Comparison of ENCODE assay signal across 13 cellular contexts in genomic region chr10:32972454-32972853, GRCh38. TPM values are rescaled to one million over a fixed set of nuclear protein-coding genes. Genes with fewer than 3 reads are reported as not detected.
DNase-seq lines count a peak whose midpoint lies in the region; ATAC-seq and TF ChIP-seq lines count a peak whose summit lies in the region.
"Had no signal": no experiment of that assay in that cellular context is flagged by ENCODE, and none has a peak within 500 bp of the region (broad histone marks: within the 10 kb centered on the region; RNA-seq: fewer than 3 reads in every experiment).

No MANE protein-coding gene starts in this region.

- no peaks in the 10 kb centered on the region for H3K9me3 Mint-ChIP-seq in activated B cell treated with CpG ODN at 0.5 μM for 24 hours
- H3K9me3 Mint-ChIP-seq in neural crest cell = no peaks in the 10 kb centered on the region
- H3K9me3 Mint-ChIP-seq: activated naive CD4-positive, alpha-beta T cell treated with anti-CD3 and anti-CD28 coated beads, Interleukin-2, amount 50 U/mL, for 24 hours; CD4-positive, alpha-beta T cell; central memory CD8-positive, alpha-beta T cell had no signal

- DNase-seq in GM23248 (no peak), NCI-H1436 treated with DMSO at 0.1 percent for 48 hours (lab: John Stamatoyannopoulos, UW) (peak; percentile 8), activated B cell treated with CpG ODN at 0.5 μM for 24 hours (no peak), neural crest cell (ENCODE audit: low read depth, low spot score) (no peak), anterior cingulate cortex (lab: John Stamatoyannopoulos, UW) (no peak), kidney glomerular epithelial cell (lab: John Stamatoyannopoulos, UW) (no peak)
- DNase-seq: CD4-positive, alpha-beta T cell; substantia nigra; T1000 had no signal

- in situ Hi-C loops in GM23248 (cut with MboI) = no loop called here

- no peak for ATAC-seq in activated B cell treated with CpG ODN at 0.5 μM for 24 hours (ENCODE audit: low read depth)
- no peak for ATAC-seq in GM19324 (IDR thresholded peaks at IDR 0.05; ENCODE audit: low FRiP score, unreplicated experiment)

- H3K9ac ChIP-seq in GM23248 = no peak overlapping the region

- peaks cover 4% of the 10 kb centered on the region; the same call in 1 of the 2 replicates for H3K4me1 ChIP-seq in GM23248 (ENCODE audit: insufficient read depth)

- no peaks in the 10 kb centered on the region for H3K79me2 ChIP-seq in GM23248 (ENCODE audit: insufficient read depth)

- H3K4me3 Mint-ChIP-seq in activated B cell treated with CpG ODN at 0.5 μM for 24 hours = peak overlapping the region; percentile 72
- H3K4me3 Mint-ChIP-seq in neural crest cell = no peak overlapping the region
- H3K4me3 Mint-ChIP-seq: activated naive CD4-positive, alpha-beta T cell treated with anti-CD3 and anti-CD28 coated beads, Interleukin-2, amount 50 U/mL, for 24 hours; CD4-positive, alpha-beta T cell; central memory CD8-positive, alpha-beta T cell had no signal

- intact Hi-C loops in activated B cell treated with CpG ODN at 0.5 μM for 24 hours (cut with micrococcal nuclease) = loop anchor here (5.0 kb wide), 1 partner anchor 35 kb away; no protein-coding TSS in a partner anchor

- no peaks in the 10 kb centered on the region for H3K36me3 Mint-ChIP-seq in activated B cell treated with CpG ODN at 0.5 μM for 24 hours (ENCODE audit: low read depth)
- no peaks in the 10 kb centered on the region for H3K36me3 Mint-ChIP-seq in neural crest cell (ENCODE audit: low read depth)
- H3K36me3 Mint-ChIP-seq: activated naive CD4-positive, alpha-beta T cell treated with anti-CD3 and anti-CD28 coated beads, Interleukin-2, amount 50 U/mL, for 24 hours had no signal

- no peaks in the 10 kb centered on the region for H3K9me3 ChIP-seq in GM23248 (ENCODE audit: low read depth)
- H3K9me3 ChIP-seq: right atrium auricular region had no signal

- H3K27me3 ChIP-seq in GM23248 (replicated peaks; ENCODE audit: insufficient read depth) = no peaks in the 10 kb centered on the region
- H3K27me3 ChIP-seq: right atrium auricular region had no signal

- H3K27me3 Mint-ChIP-seq in activated B cell treated with CpG ODN at 0.5 μM for 24 hours = no peaks in the 10 kb centered on the region
- no peaks in the 10 kb centered on the region for H3K27me3 Mint-ChIP-seq in neural crest cell (ENCODE audit: low read depth)
- H3K27me3 Mint-ChIP-seq: CD4-positive, alpha-beta T cell; central memory CD8-positive, alpha-beta T cell had no signal

- H3K27ac ChIP-seq in GM23248 = no peak overlapping the region

- POLR2A ChIA-PET in activated B cell treated with CpG ODN at 0.5 μM for 24 hours (lab: Charles Lee) = interaction anchor here (0.9 to 3.3 kb wide), 6 partner anchors 8 to 23 kb away, joined by 3 to 16 read pairs (median 6); partner anchors contain the start of gene ITGB1

- H3K4me2 ChIP-seq in GM23248 (ENCODE audit: unreplicated experiment) = no peak overlapping the region

- peak overlapping the region; percentile 87 for H3K27ac Mint-ChIP-seq in activated B cell treated with CpG ODN at 0.5 μM for 24 hours
- peak overlapping the region; percentile 30 for H3K27ac Mint-ChIP-seq in neural crest cell (ENCODE audit: unreplicated experiment)
- H3K27ac Mint-ChIP-seq: activated naive CD4-positive, alpha-beta T cell treated with anti-CD3 and anti-CD28 coated beads, Interleukin-2, amount 50 U/mL, for 24 hours; CD4-positive, alpha-beta T cell had no signal

- no peak overlapping the region for H3K4me3 ChIP-seq in GM23248
- H3K4me3 ChIP-seq: right atrium auricular region had no signal

- H3K4me1 Mint-ChIP-seq in activated B cell treated with CpG ODN at 0.5 μM for 24 hours (peaks cover 36% of the 10 kb centered on the region), neural crest cell (peaks cover 23% of the 10 kb centered on the region)

- CTCF ChIA-PET in activated B cell treated with CpG ODN at 0.5 μM for 24 hours (lab: Charles Lee) = no interaction called here

- no peaks in the 10 kb centered on the region for H3F3A ChIP-seq in GM23248 (ENCODE audit: insufficient read depth)

- 97 to 98% methylated on average over 4 of the region's 4 CpGs for WGBS in GM23248 (ENCODE audit: low coverage in 1 of 2, low lambda C conversion rate in 2 of 2, missing lambda C conversion rate in 2 of 2), 2 experiments

- H2AFZ ChIP-seq in GM23248 = peak overlapping the region; percentile 42; the same call in 1 of the 2 replicates

- TF ChIP-seq CTCF in activated B cell treated with CpG ODN at 0.5 μM for 24 hours (IDR thresholded peaks at IDR 0.05) = no peak
- TF ChIP-seq CTCF in neural crest cell (conservative IDR thresholded peaks at IDR 0.05) = no peak

- H3K9me2 ChIP-seq in GM23248 (ENCODE audit: insufficient read depth) = no peaks in the 10 kb centered on the region

- H4K20me1 ChIP-seq in GM23248 (ENCODE audit: insufficient read depth) = no peaks in the 10 kb centered on the region

- no peaks in the 10 kb centered on the region for H3K36me3 ChIP-seq in GM23248 (ENCODE audit: low read depth)
- H3K36me3 ChIP-seq: right atrium auricular region had no signal

RNA-seq across cellular contexts. Expression of gene ITGB1, which starts 14.4 kb away (rescaled TPM):
- total RNA-seq in GM23248 (2014; rRNA removed; shearing (Covaris generic)) = 5,235 and 7,382 TPM in 2 replicates
- 3,297 and 3,318 TPM in 2 replicates for polyA plus RNA-seq in GM23248 (2016; fragmentation: Nextera tagmentation; extraction: Ambion mirVana)
- total RNA-seq in activated B cell treated with CpG ODN at 0.5 μM for 24 hours (80.3 and 87.4 TPM in 2 replicates), neural crest cell (220 and 236 TPM in 2 replicates)

Comparison
In these comparisons a context has a peak if more than half of its experiments do, and no peak if none do; other contexts are left out.
1. RNA of gene ITGB1, which starts 14.4 kb away (total RNA-seq): 5,235 to 7,382 TPM in GM23248; 220 to 236 TPM in neural crest cell and 80.3 to 87.4 TPM in activated B cell treated with CpG ODN at 0.5 μM for 24 hours; every median in the first group is over 10 times any median in the second.